In genomic region chr6:79230149-79230548, GRCh38 we compare ENCODE assay signal across 23 cellular contexts.
"Had no signal": no experiment of that assay in that cellular context is flagged by ENCODE, and none has a peak within 500 bp of the region (broad histone marks: within the 10 kb centered on the region; RNA-seq: fewer than 3 reads in every experiment).

No MANE protein-coding gene starts in this region.

- DNase-seq: activated CD4-positive, alpha-beta T cell treated with anti-CD3 and anti-CD28 coated beads, Interleukin-2, amount 10 ng/mL, durations not matched to agents 24 days and 14 days; activated CD4-positive, CD25-positive, alpha-beta regulatory T cell; activated CD8-positive, alpha-beta memory T cell treated with anti-CD3 and anti-CD28 coated beads, Interleukin-2, amount 50 U/mL, for 4 hours; activated CD8-positive, alpha-beta T cell treated with anti-CD3 and anti-CD28 coated beads, Interleukin-2, amount 10 ng/mL, durations not matched to agents 7 days and 5 days; activated gamma-delta T cell treated with Interleukin-2 at 50 U/mL for 16 hours; activated naive CD8-positive, alpha-beta T cell treated with anti-CD3 and anti-CD28 coated beads, Interleukin-2, amount 10 ng/mL, durations not matched to agents 7 days and 5 days; activated T-cell treated with anti-CD3 and anti-CD28 coated beads, Interleukin-2, amount 50 U/mL, for 48 hours; aorta; endodermal cell; erythroblast; hippocampal formation; kidney glomerular epithelial cell; left ventricle myocardium superior; mesenchymal stem cell; nucleus accumbens; small intestine; stimulated activated CD4-positive, alpha-beta T cell treated with anti-CD3 and anti-CD28 coated beads, Interleukin-4, amount 100 ng/mL, for 4 hours; stimulated activated CD8-positive, alpha-beta memory T cell treated with anti-CD3 and anti-CD28 coated beads, Interleukin-4, amount 100 ng/mL, for 48 hours; stimulated activated naive CD8-positive, alpha-beta T cell treated with anti-CD3 and anti-CD28 coated beads, Interleukin-15, Interleukin-2, amounts not matched to agents 100 U/mL and 50 U/mL, for 24 hours; transverse colon had no signal

- H3K4me3 ChIP-seq: right atrium auricular region, transverse colon had no signal

- H3K27me3 ChIP-seq: right atrium auricular region, transverse colon had no signal

- H3K9me3 ChIP-seq: right atrium auricular region, transverse colon had no signal

- H3K27me3 Mint-ChIP-seq: activated CD4-positive, alpha-beta T cell treated with anti-CD3 and anti-CD28 coated beads, Interleukin-2, amount 10 ng/mL, durations not matched to agents 24 days and 14 days; activated naive CD8-positive, alpha-beta T cell treated with anti-CD3 and anti-CD28 coated beads, Interleukin-2, amount 10 ng/mL, durations not matched to agents 7 days and 5 days had no signal

- ATAC-seq: activated CD8-positive, alpha-beta T cell treated with anti-CD3 and anti-CD28 coated beads, Interleukin-2, amount 10 ng/mL, durations not matched to agents 7 days and 5 days; left ventricle myocardium superior; stimulated activated naive CD8-positive, alpha-beta T cell treated with anti-CD3 and anti-CD28 coated beads, Interleukin-15, Interleukin-2, amounts not matched to agents 100 U/mL and 50 U/mL, for 24 hours had no signal

- H3K9me3 Mint-ChIP-seq: activated CD4-positive, alpha-beta T cell treated with anti-CD3 and anti-CD28 coated beads, Interleukin-2, amount 10 ng/mL, durations not matched to agents 24 days and 14 days; nephron; T-helper 2 cell treated with Interferon-gamma antibody and Interleukin-4, amounts not matched to agents 5 μg/mL and 100 μg/mL, for 36 hours had no signal

- H3K36me3 ChIP-seq: right atrium auricular region, transverse colon had no signal

- H3K4me3 Mint-ChIP-seq: activated CD4-positive, alpha-beta T cell treated with anti-CD3 and anti-CD28 coated beads, Interleukin-2, amount 10 ng/mL, durations not matched to agents 24 days and 14 days; activated CD8-positive, alpha-beta T cell treated with anti-CD3 and anti-CD28 coated beads, Interleukin-2, amount 10 ng/mL, durations not matched to agents 7 days and 5 days; activated naive CD8-positive, alpha-beta T cell treated with anti-CD3 and anti-CD28 coated beads, Interleukin-2, amount 10 ng/mL, durations not matched to agents 7 days and 5 days; endodermal cell; nephron; T-helper 2 cell treated with Interferon-gamma antibody and Interleukin-4, amounts not matched to agents 5 μg/mL and 100 μg/mL, for 36 hours had no signal

- H3K27ac Mint-ChIP-seq: activated CD4-positive, alpha-beta T cell treated with anti-CD3 and anti-CD28 coated beads, Interleukin-2, amount 10 ng/mL, durations not matched to agents 24 days and 14 days; activated CD8-positive, alpha-beta T cell treated with anti-CD3 and anti-CD28 coated beads, Interleukin-2, amount 10 ng/mL, durations not matched to agents 7 days and 5 days; activated naive CD8-positive, alpha-beta T cell treated with anti-CD3 and anti-CD28 coated beads, Interleukin-2, amount 10 ng/mL, durations not matched to agents 7 days and 5 days; endodermal cell; nephron; T-helper 2 cell treated with Interferon-gamma antibody and Interleukin-4, amounts not matched to agents 5 μg/mL and 100 μg/mL, for 36 hours had no signal
